In genomic region chr7:128840326-128841170, GRCh38 we compare ENCODE assay signal across 15 cellular contexts. TPM values are rescaled to one million over a fixed set of nuclear protein-coding genes. Genes with fewer than 3 reads are reported as not detected.
"Had no signal": no experiment of that assay in that cellular context is flagged by ENCODE, and none has a peak within 500 bp of the region (broad histone marks: within the 10 kb centered on the region; RNA-seq: fewer than 3 reads in every experiment).

No MANE protein-coding gene starts in this region.

- ATAC-seq: activated CD4-positive, CD25-positive, alpha-beta regulatory T cell treated with anti-CD3 and anti-CD28 coated beads, Interleukin-2, amount 50 U/mL, for 24 hours; heart right ventricle; left lobe of liver; natural killer cell treated with Interleukin-12 subunit alpha and Interleukin-12 subunit beta and Interleukin-15 and Interleukin-18, amount 100 ng/mL, for 72 hours had no signal

- H3K27ac ChIP-seq: brain microvascular endothelial cell, foreskin keratinocyte, prostate gland had no signal

- DNase-seq: activated naive CD4-positive, alpha-beta T cell; activated T-cell treated with anti-CD3 and anti-CD28 coated beads for 4 hours; anterior cingulate cortex; brain microvascular endothelial cell; cortex of kidney; effector CD4-positive, alpha-beta T cell; foreskin keratinocyte; occipital lobe; T1000; tibial artery had no signal

- H3K27me3 ChIP-seq: brain microvascular endothelial cell, foreskin keratinocyte, heart right ventricle, tibial artery had no signal

- H3K4me1 ChIP-seq: foreskin keratinocyte, prostate gland had no signal

- H3K4me3 ChIP-seq: heart right ventricle, prostate gland, tibial artery had no signal

- H3K9me3 ChIP-seq: heart right ventricle, prostate gland, tibial artery had no signal

- H3K36me3 ChIP-seq: prostate gland had no signal

RNA-seq across cellular contexts. Expression of gene FLNC, which starts 10.3 kb away (rescaled TPM):
- total RNA-seq: natural killer cell treated with Interleukin-12 subunit alpha and Interleukin-12 subunit beta and Interleukin-15 and Interleukin-18, amount 100 ng/mL, for 72 hours had no signal
